Comparison of ENCODE assay signal across 16 cellular contexts in genomic region chr4:98653006-98653405, GRCh38. TPM values are rescaled to one million over a fixed set of nuclear protein-coding genes. Genes with fewer than 3 reads are reported as not detected.
DNase-seq lines count a peak whose midpoint lies in the region; ATAC-seq and TF ChIP-seq lines count a peak whose summit lies in the region.
"Had no signal": no experiment of that assay in that cellular context is flagged by ENCODE, and none has a peak within 500 bp of the region (broad histone marks: within the 10 kb centered on the region; RNA-seq: fewer than 3 reads in every experiment).

No MANE protein-coding gene starts in this region.

- no peak overlapping the region for H2AFZ ChIP-seq in IMR-90 (replicated peaks; ENCODE audit: low read length, poor library complexity)

- no peaks in the 10 kb centered on the region for H3K27me3 ChIP-seq in AG04450 (ENCODE audit: control insufficient read depth, insufficient read depth, low read length)
- no peaks in the 10 kb centered on the region for H3K27me3 ChIP-seq in IMR-90 (ENCODE audit: control insufficient read depth, insufficient read depth, low read length)

- peaks cover 27% of the 10 kb centered on the region for H3K4me1 ChIP-seq in IMR-90 (ENCODE audit: control insufficient read depth, insufficient read depth, low read length)

- H3K4me3 ChIP-seq in AG04450 (ENCODE audit: low read depth, low read length) (no peak overlapping the region), IMR-90 (ENCODE audit: insufficient read depth, low read depth, low read length) (no peak overlapping the region), astrocyte of the spinal cord (ENCODE audit: low read depth, low read length) (no peak overlapping the region), fibroblast of the aortic adventitia (ENCODE audit: low read depth, low read length) (no peak overlapping the region)
- H3K4me3 ChIP-seq: GM12878, heart right ventricle had no signal

- H3K79me1 ChIP-seq in IMR-90 (ENCODE audit: low read depth in 1 of 2, low read length in 2 of 2), result peaks cover 22 to 75% of the 10 kb centered on the region in 2 experiments

- H2AK9ac ChIP-seq in IMR-90 (replicated peaks; ENCODE audit: low read depth, low read length, poor library complexity), result no peak overlapping the region

- peaks cover 5% of the 10 kb centered on the region for H3K27me3 Mint-ChIP-seq in glutamatergic neuron (ENCODE audit: unreplicated experiment)
- H3K27me3 Mint-ChIP-seq: activated CD4-positive, alpha-beta memory T cell treated with anti-CD3 and anti-CD28 coated beads, Interleukin-2, amount 10 ng/mL, durations not matched to agents 7 days and 5 days; activated naive CD8-positive, alpha-beta T cell had no signal

- peaks cover 3% of the 10 kb centered on the region; the same call in 1 of the 2 replicates for H3K9me1 ChIP-seq in IMR-90 (ENCODE audit: insufficient read depth, low read length)

- H3K23ac ChIP-seq in IMR-90 (ENCODE audit: low read depth, low read length), result peak overlapping the region; percentile 62; the same call in 1 of the 2 replicates

- no TSS peak for BruUV-seq in IMR-90 (replicated peaks; lab: Mats Ljungman, UMichigan)

- peak overlapping the region; percentile 20; the same call in 1 of the 2 replicates for H4K91ac ChIP-seq in IMR-90 (ENCODE audit: insufficient read depth, low read depth, low read length)

- H3K9me3 Mint-ChIP-seq in glutamatergic neuron (ENCODE audit: unreplicated experiment), result peaks cover 16% of the 10 kb centered on the region
- H3K9me3 Mint-ChIP-seq: activated CD4-positive, alpha-beta memory T cell treated with anti-CD3 and anti-CD28 coated beads, Interleukin-2, amount 10 ng/mL, durations not matched to agents 7 days and 5 days had no signal

- ATAC-seq in IMR-90 (ENCODE audit: low read depth), result peak; percentile 16
- ATAC-seq in GM21737 (IDR thresholded peaks at IDR 0.05; ENCODE audit: unreplicated experiment), result no peak
- ATAC-seq: GM12878, heart right ventricle had no signal

- intact Hi-C loops in IMR-90 (cut with micrococcal nuclease) (loop anchor here (10.0 kb wide), 1 partner anchor 432 kb away; the partner anchor contains the start of gene ADH5), posterior vena cava (cut with DNase I) (no loop called here)

- peaks cover 10% of the 10 kb centered on the region; the same call in 1 of the 2 replicates for H4K20me1 ChIP-seq in IMR-90 (ENCODE audit: insufficient read depth, low read length)

- TF ChIP-seq RAD21 in IMR-90 (IDR thresholded peaks at IDR 0.05; ENCODE audit: low read length), result no peak

- peak overlapping the region; percentile 16 for H2AK5ac ChIP-seq in IMR-90 (ENCODE audit: low read depth, low read length)

- H3K9ac ChIP-seq in IMR-90 (ENCODE audit: low read depth, low read length), result no peak overlapping the region

- peak overlapping the region; percentile 65; the same call in 1 of the 2 replicates for H2BK120ac ChIP-seq in IMR-90 (ENCODE audit: low read depth, low read length)

- H3K36me3 ChIP-seq in IMR-90 (ENCODE audit: control insufficient read depth, insufficient read depth, low read length), result no peaks in the 10 kb centered on the region
- H3K36me3 ChIP-seq: heart right ventricle had no signal

- peak overlapping the region; percentile 75; the same call in 1 of the 2 replicates for H3K4ac ChIP-seq in IMR-90 (ENCODE audit: low read depth, low read length)

- H3K14ac ChIP-seq in IMR-90 (replicated peaks; ENCODE audit: low read depth, low read length), result peak overlapping the region; percentile 29; the same call in 1 of the 2 replicates

- dilution Hi-C loops in IMR-90 (cut with HindIII; ENCODE audit: low sequenced_read_pairs, unreplicated experiment), result no loop called here

- H3K4me3 Mint-ChIP-seq in glutamatergic neuron (ENCODE audit: unreplicated experiment), result no peak overlapping the region
- H3K4me3 Mint-ChIP-seq: activated CD4-positive, alpha-beta memory T cell treated with anti-CD3 and anti-CD28 coated beads, Interleukin-2, amount 10 ng/mL, durations not matched to agents 7 days and 5 days; activated naive CD8-positive, alpha-beta T cell had no signal

- in situ Hi-C loops in IMR-90 (cut with MboI; ENCODE audit: low sequenced_read_pairs), result loop anchor here (25.0 kb wide), 2 partner anchors 391 to 491 kb away; partner anchors contain the start of gene RAP1GDS1
- in situ Hi-C loops in astrocyte of the spinal cord (cut with HindIII; ENCODE audit: low sequenced_read_pairs), result no loop called here

- no peak overlapping the region; the same call in 1 of the 2 replicates for H3K56ac ChIP-seq in IMR-90 (ENCODE audit: extremely low read depth, insufficient read depth, low read length)

- H4K5ac ChIP-seq in IMR-90 (ENCODE audit: low read depth, low read length), result peak overlapping the region; percentile 85

- H2BK20ac ChIP-seq in IMR-90 (ENCODE audit: low read depth, low read length), result peak overlapping the region; percentile 73; the same call in 1 of the 2 replicates

- no CpG with 5 or more reads among the region's 3 CpGs for WGBS in IMR-90 (ENCODE audit: extremely low coverage in 2 of 2, insufficient read length in 1 of 2), 2 experiments

- CTCF ChIA-PET in AG04450 (lab: Charles Lee) (interaction anchor here (4.3 kb wide), 1 partner anchor 185 kb away, joined by 19 read pairs; no protein-coding TSS in a partner anchor), IMR-90 (lab: Yijun Ruan, JAX) (no interaction called here)

- POLR2A ChIA-PET in AG04450 (lab: Yijun Ruan, JAX) (no interaction called here), IMR-90 (lab: Charles Lee; ENCODE audit: unreplicated experiment) (no interaction called here)

- DNase-seq in AG04450 (ENCODE audit: low read depth, low spot score) (peak; percentile 37), IMR-90 (peak; percentile 80), astrocyte of the spinal cord (ENCODE audit: low read depth, low spot score) (peak; percentile 32), fibroblast of the aortic adventitia (ENCODE audit: low read depth) (peak; percentile 41), NCI-H2029 (lab: John Stamatoyannopoulos, UW) (no peak), glutamatergic neuron (no peak), posterior vena cava (ENCODE audit: low spot score) (no peak)
- DNase-seq: ACHN; activated CD4-positive, alpha-beta memory T cell treated with anti-CD3 and anti-CD28 coated beads, Interleukin-2, amount 10 ng/mL, durations not matched to agents 7 days and 5 days; activated T-cell treated with anti-CD3 and anti-CD28 coated beads, Interleukin-2, amount 50 U/mL, for 48 hours; central memory CD4-positive, alpha-beta T cell; heart right ventricle; NCI-H1930 had no signal

- peak overlapping the region; percentile 53 for H3K4me2 ChIP-seq in IMR-90 (ENCODE audit: low read depth, low read length)

- peaks cover 21% of the 10 kb centered on the region for H3K4me1 Mint-ChIP-seq in glutamatergic neuron (ENCODE audit: low read depth, unreplicated experiment)

- no peak for TF ChIP-seq CTCF in AG04450 (IDR thresholded peaks at IDR 0.05; ENCODE audit: low read depth, low read length)
- TF ChIP-seq CTCF in IMR-90 (conservative IDR thresholded peaks at IDR 0.05; ENCODE audit: low read depth, low read length), result no peak
- TF ChIP-seq CTCF in astrocyte of the spinal cord (IDR thresholded peaks at IDR 0.05; ENCODE audit: low read depth, low read length), result no peak
- TF ChIP-seq CTCF in fibroblast of the aortic adventitia (IDR thresholded peaks at IDR 0.05; ENCODE audit: insufficient read depth, low read length), result no peak
- no peak for TF ChIP-seq CTCF in glutamatergic neuron (IDR thresholded peaks at IDR 0.05; ENCODE audit: partially characterized antibody, unreplicated experiment)

- peaks cover 16% of the 10 kb centered on the region for H3K36me3 Mint-ChIP-seq in glutamatergic neuron (ENCODE audit: unreplicated experiment)

- peak overlapping the region; percentile 17 to 64; a peak in 3 of 4 replicates for H4K8ac ChIP-seq in IMR-90 (ENCODE audit: low read depth in 2 of 2, low read length in 2 of 2)

- H3K27ac ChIP-seq in AG04450 (ENCODE audit: low read depth, low read length) (no peak overlapping the region), IMR-90 (ENCODE audit: insufficient read depth, low read length) (peak overlapping the region; percentile 74; the same call in 1 of the 2 replicates)

- H3K9me3 ChIP-seq in AG04450 (ENCODE audit: control insufficient read depth, insufficient read depth, low read length), result no peaks in the 10 kb centered on the region; the same call in 1 of the 2 replicates
- H3K9me3 ChIP-seq in IMR-90 (ENCODE audit: control insufficient read depth, insufficient read depth, low read length), result peaks cover 2% of the 10 kb centered on the region; the same call in 1 of the 2 replicates
- H3K9me3 ChIP-seq: heart right ventricle had no signal

- no peak overlapping the region for H3K27ac Mint-ChIP-seq in glutamatergic neuron (ENCODE audit: unreplicated experiment)
- H3K27ac Mint-ChIP-seq: activated CD4-positive, alpha-beta memory T cell treated with anti-CD3 and anti-CD28 coated beads, Interleukin-2, amount 10 ng/mL, durations not matched to agents 7 days and 5 days; activated naive CD8-positive, alpha-beta T cell had no signal

- no peak for TF ChIP-seq POLR2A in IMR-90 (IDR thresholded peaks at IDR 0.05; ENCODE audit: low read depth, low read length)

- H2BK15ac ChIP-seq in IMR-90 (ENCODE audit: low read depth, low read length), result peak overlapping the region; percentile 24; the same call in 1 of the 3 replicates

- peak overlapping the region; percentile 96 for H2BK5ac ChIP-seq in IMR-90 (ENCODE audit: low read depth, low read length, poor library complexity, severe bottlenecking)

- peak overlapping the region; percentile 85 for H3K18ac ChIP-seq in IMR-90 (ENCODE audit: low read depth, low read length)

TF ChIP-seq in IMR-90, 13 proteins besides CTCF, POLR2A, EP300 and RAD21 (continues in another document):
- TF ChIP-seq FOS (IDR thresholded peaks at IDR 0.05; ENCODE audit: low read depth, low read length), result 0 out of 2 replicates have a peak, but pooled peaks have one; percentile 19
- TF ChIP-seq MAFK (IDR thresholded peaks at IDR 0.05; ENCODE audit: low read depth, low read length), result peak; percentile 64

RNA-seq across cellular contexts. Expression of gene TSPAN5, which starts 5.4 kb away (rescaled TPM):
- 146 and 190 TPM in 2 replicates for polyA plus RNA-seq in AG04450 (2011; rRNA removed)
- polyA minus RNA-seq in AG04450 (2011; rRNA and poly(A)+ RNA removed), result 93.9 and 107 TPM in 2 replicates
- 79.6 and 88.3 TPM in 2 replicates for total RNA-seq in IMR-90 (2012; rRNA removed)
- 58.2 and 64.8 TPM in 2 replicates for polyA plus RNA-seq in IMR-90 (2012; rRNA removed)
- polyA plus RNA-seq in IMR-90 (2012; cell fraction: cytosol; rRNA removed), result 36.9 and 41.6 TPM in 2 replicates
- polyA plus RNA-seq in IMR-90 (2012; cell fraction: nucleus; rRNA removed; ENCODE audit: low replicate concordance), result 21.8 and 70.0 TPM in 2 replicates
- 42.8 and 49.0 TPM in 2 replicates for total RNA-seq in fibroblast of the aortic adventitia (ENCODE audit: low replicate concordance)
- total RNA-seq in glutamatergic neuron (ENCODE audit: unreplicated experiment), result 40.5 TPM
- total RNA-seq in posterior vena cava, result 1 to 10 TPM; 3.5 to 5.3 TPM

Comparison
In these comparisons a context has a peak if more than half of its experiments do, and no peak if none do; other contexts are left out.
1. DNase-seq: peak in AG04450 (single experiment), IMR-90 (single experiment), astrocyte of the spinal cord (single experiment) and fibroblast of the aortic adventitia (single experiment); none in NCI-H2029 (single experiment), glutamatergic neuron (single experiment) and posterior vena cava (single experiment).